In genomic region chr3:146345900-146346299, GRCh38 we compare ENCODE assay signal across 28 cellular contexts.
"Had no signal": no experiment of that assay in that cellular context is flagged by ENCODE, and none has a peak within 500 bp of the region (broad histone marks: within the 10 kb centered on the region; RNA-seq: fewer than 3 reads in every experiment).

No MANE protein-coding gene starts in this region.

- H3K9me3 ChIP-seq: gastrocnemius medialis, left lung, prostate gland, right atrium auricular region, sigmoid colon, thoracic aorta, transverse colon, upper lobe of right lung, vagina had no signal

- H3K9ac ChIP-seq: neural progenitor cell had no signal

- H3K4me1 ChIP-seq: gastrocnemius medialis, left lung, neural progenitor cell, prostate gland, right atrium auricular region, upper lobe of right lung, vagina had no signal

- H3K9me3 Mint-ChIP-seq: naive thymus-derived CD4-positive, alpha-beta T cell; nephron; neural progenitor cell; stimulated activated naive B cell treated with anti-CD40 and anti-IgM and Interleukin-4, amounts not matched to agents 10 μg/mL and 1 μg/mL and 100 μg/mL, for 72 hours; stimulated activated naive CD8-positive, alpha-beta T cell treated with anti-CD3 and anti-CD28 coated beads, Interleukin-15, Interleukin-2, amounts not matched to agents 100 ng/mL and 50 ng/mL, for 24 hours had no signal

- H2AFZ ChIP-seq: neural progenitor cell had no signal

- H3K4me3 Mint-ChIP-seq: naive thymus-derived CD4-positive, alpha-beta T cell; nephron; neural progenitor cell; stimulated activated naive B cell treated with anti-CD40 and anti-IgM and Interleukin-4, amounts not matched to agents 10 μg/mL and 1 μg/mL and 100 μg/mL, for 72 hours; stimulated activated naive CD8-positive, alpha-beta T cell treated with anti-CD3 and anti-CD28 coated beads, Interleukin-15, Interleukin-2, amounts not matched to agents 100 ng/mL and 50 ng/mL, for 24 hours had no signal

- H3K4me2 ChIP-seq: neural progenitor cell had no signal

- ATAC-seq: esophagus mucosa; gastrocnemius medialis; left cardiac atrium; left lung; naive thymus-derived CD4-positive, alpha-beta T cell; stimulated activated naive B cell treated with anti-CD40 and anti-IgM and Interleukin-4, amounts not matched to agents 10 μg/mL and 1 μg/mL and 100 μg/mL, for 72 hours; upper lobe of right lung had no signal

- H3K36me3 ChIP-seq: gastrocnemius medialis, left lung, neural progenitor cell, prostate gland, right atrium auricular region, sigmoid colon, thoracic aorta, transverse colon, upper lobe of right lung, vagina had no signal

- H3K4me1 Mint-ChIP-seq: naive thymus-derived CD4-positive, alpha-beta T cell; stimulated activated naive B cell treated with anti-CD40 and anti-IgM and Interleukin-4, amounts not matched to agents 10 μg/mL and 1 μg/mL and 100 μg/mL, for 72 hours had no signal

- H3K4me3 ChIP-seq: dorsolateral prefrontal cortex, gastrocnemius medialis, left lung, neural progenitor cell, prostate gland, right atrium auricular region, sigmoid colon, thoracic aorta, transverse colon, upper lobe of right lung, vagina had no signal

- H3K27ac ChIP-seq: dorsolateral prefrontal cortex, epithelial cell of prostate, gastrocnemius medialis, left lung, neural progenitor cell, prostate gland, right atrium auricular region, sigmoid colon, thoracic aorta, transverse colon, upper lobe of right lung, vagina had no signal

- H3K27ac Mint-ChIP-seq: naive thymus-derived CD4-positive, alpha-beta T cell; nephron; neural progenitor cell; stimulated activated naive B cell treated with anti-CD40 and anti-IgM and Interleukin-4, amounts not matched to agents 10 μg/mL and 1 μg/mL and 100 μg/mL, for 72 hours; stimulated activated naive CD8-positive, alpha-beta T cell treated with anti-CD3 and anti-CD28 coated beads, Interleukin-15, Interleukin-2, amounts not matched to agents 100 ng/mL and 50 ng/mL, for 24 hours had no signal

- DNase-seq: dorsolateral prefrontal cortex; effector CD4-positive, alpha-beta T cell; foreskin fibroblast; gastrocnemius medialis; head of caudate nucleus; left cardiac atrium; left lung; mesenchymal stem cell; midbrain; naive thymus-derived CD4-positive, alpha-beta T cell; nucleus accumbens; sigmoid colon; stimulated activated CD4-positive, alpha-beta T cell treated with anti-CD3 and anti-CD28 coated beads, Interleukin-2, amount 100 ng/mL, for 24 hours; stimulated activated CD4-positive, alpha-beta T cell treated with anti-CD3 and anti-CD28 coated beads, Interleukin-4, amount 100 ng/mL, for 24 hours; stimulated activated naive B cell treated with anti-CD40 and anti-IgM and Interleukin-4, amounts not matched to agents 10 μg/mL and 1 μg/mL and 100 μg/mL, for 72 hours; transverse colon; upper lobe of right lung had no signal

- FAIRE-seq: colon, islet of Langerhans had no signal

- H3K27me3 ChIP-seq: dorsolateral prefrontal cortex, gastrocnemius medialis, left lung, neural progenitor cell, right atrium auricular region, sigmoid colon, transverse colon, upper lobe of right lung, vagina had no signal

- H3K36me3 Mint-ChIP-seq: naive thymus-derived CD4-positive, alpha-beta T cell; neural progenitor cell; stimulated activated naive B cell treated with anti-CD40 and anti-IgM and Interleukin-4, amounts not matched to agents 10 μg/mL and 1 μg/mL and 100 μg/mL, for 72 hours had no signal
